Comparison of ENCODE assay signal across 8 cellular contexts in genomic region chr21:5019120-5019519, GRCh38.
DNase-seq lines count a peak whose midpoint lies in the region; ATAC-seq and TF ChIP-seq lines count a peak whose summit lies in the region.
"Not testable (repeated sequence)": the region's sequence is repeated elsewhere in the genome, so short reads cannot be mapped to it uniquely, and the experiment has no call there.

No MANE protein-coding gene starts in this region.

- not testable (repeated sequence) for H3K4me3 ChIP-seq in gastrocnemius medialis

- DNase-seq in activated naive CD8-positive, alpha-beta T cell treated with anti-CD3 and anti-CD28 coated beads, Interleukin-2, amount 50 U/mL, for 24 hours; gastrocnemius medialis: not testable (repeated sequence)

- not testable (repeated sequence) for H3K27me3 Mint-ChIP-seq in activated naive CD8-positive, alpha-beta T cell treated with anti-CD3 and anti-CD28 coated beads, Interleukin-2, amount 50 U/mL, for 24 hours

- H3K4me1 ChIP-seq in gastrocnemius medialis: not testable (repeated sequence)

- not testable (repeated sequence) for TF ChIP-seq CTCF in gastrocnemius medialis (IDR thresholded peaks at IDR 0.05 in 4 of 5, conservative IDR thresholded peaks at IDR 0.05 in 1 of 5)

- TF ChIP-seq POLR2A in gastrocnemius medialis (IDR thresholded peaks at IDR 0.05): not testable (repeated sequence)

- not testable (repeated sequence) for H3K36me3 ChIP-seq in gastrocnemius medialis

- not testable (repeated sequence) for H3K4me1 Mint-ChIP-seq in activated naive CD8-positive, alpha-beta T cell treated with anti-CD3 and anti-CD28 coated beads, Interleukin-2, amount 50 U/mL, for 24 hours

- not testable (repeated sequence) for H3K36me3 Mint-ChIP-seq in activated naive CD8-positive, alpha-beta T cell treated with anti-CD3 and anti-CD28 coated beads, Interleukin-2, amount 50 U/mL, for 24 hours (ENCODE audit: low read depth)

- intact Hi-C loops in gastrocnemius medialis (cut with DNase I; ENCODE audit: low total_unique reads): not testable (repeated sequence)

- not testable (repeated sequence) for H3K27ac Mint-ChIP-seq in activated naive CD8-positive, alpha-beta T cell treated with anti-CD3 and anti-CD28 coated beads, Interleukin-2, amount 50 U/mL, for 24 hours

- not testable (repeated sequence) for H3K27ac ChIP-seq in gastrocnemius medialis

- not testable (repeated sequence) for H3K9me3 ChIP-seq in gastrocnemius medialis

- not testable (repeated sequence) for H3K9me3 Mint-ChIP-seq in activated naive CD8-positive, alpha-beta T cell treated with anti-CD3 and anti-CD28 coated beads, Interleukin-2, amount 50 U/mL, for 24 hours

- ATAC-seq in GM18498 (IDR thresholded peaks at IDR 0.05; ENCODE audit: unreplicated experiment): peak; percentile 44
- peak; percentile 42 for ATAC-seq in GM19025 (IDR thresholded peaks at IDR 0.05; ENCODE audit: low read depth, unreplicated experiment)
- ATAC-seq in GM21526 (IDR thresholded peaks at IDR 0.05; ENCODE audit: low FRiP score, unreplicated experiment): peak; percentile 50
- peak; percentile 55 for ATAC-seq in HG02798 (IDR thresholded peaks at IDR 0.05; ENCODE audit: poor library complexity, unreplicated experiment)
- ATAC-seq in HG03135 (IDR thresholded peaks at IDR 0.05; ENCODE audit: unreplicated experiment): peak; percentile 55
- peak; percentile 54 for ATAC-seq in HG03571 (IDR thresholded peaks at IDR 0.05; ENCODE audit: unreplicated experiment)
- peak; percentile 88 for ATAC-seq in activated naive CD8-positive, alpha-beta T cell treated with anti-CD3 and anti-CD28 coated beads, Interleukin-2, amount 50 U/mL, for 24 hours
- ATAC-seq in gastrocnemius medialis: peak; percentile 82 to 88

- in situ Hi-C loops in gastrocnemius medialis (cut with MboI; ENCODE audit: low sequenced_read_pairs in 4 of 4): not testable (repeated sequence)

- H3K27me3 ChIP-seq in gastrocnemius medialis: not testable (repeated sequence)

- H3K4me3 Mint-ChIP-seq in activated naive CD8-positive, alpha-beta T cell treated with anti-CD3 and anti-CD28 coated beads, Interleukin-2, amount 50 U/mL, for 24 hours: not testable (repeated sequence)
